Comparison of ENCODE assay signal across 1 cellular context in genomic region chr15:31293655-31294054, GRCh38.
TF ChIP-seq lines count a peak whose summit lies in the region.

No MANE protein-coding gene starts in this region.

TF ChIP-seq in HepG2, 621 proteins besides CTCF, POLR2A, EP300 and RAD21 (continued from another document and continues in another):
- TF ChIP-seq PRDM4 (CRISPR knock-in tag; IDR thresholded peaks at IDR 0.05; ENCODE audit: borderline replicate concordance) = no peak
- TF ChIP-seq TBX2 (CRISPR knock-in tag; IDR thresholded peaks at IDR 0.05; ENCODE audit: borderline replicate concordance) = peak; percentile 72
- no peak for TF ChIP-seq ZNF18 (CRISPR knock-in tag; IDR thresholded peaks at IDR 0.05; ENCODE audit: insufficient replicate concordance)
- no peak for TF ChIP-seq MYPOP (CRISPR knock-in tag; IDR thresholded peaks at IDR 0.05)
- 0 out of 2 replicates have a peak, but pooled peaks have one; percentile 50 for TF ChIP-seq ZNF124 (CRISPR knock-in tag; IDR thresholded peaks at IDR 0.05)
- TF ChIP-seq MTF2 (CRISPR knock-in tag; IDR thresholded peaks at IDR 0.05; ENCODE audit: borderline replicate concordance) = no peak
- TF ChIP-seq SNRNP70 (IDR thresholded peaks at IDR 0.05; ENCODE audit: low read depth, low read length) = no peak
- no peak for TF ChIP-seq SOX13 (IDR thresholded peaks at IDR 0.05)
- peak in 1 of 2 experiments; percentile 94; a peak in 2 of 4 replicates for TF ChIP-seq SOX13 (CRISPR knock-in tag; conservative IDR thresholded peaks at IDR 0.05 in 1 of 2, IDR thresholded peaks at IDR 0.05 in 1 of 2)
- TF ChIP-seq ZNF792 (CRISPR knock-in tag; IDR thresholded peaks at IDR 0.05) = no peak; the same call in 1 of the 2 replicates
- TF ChIP-seq ZNF609 (CRISPR knock-in tag; IDR thresholded peaks at IDR 0.05; ENCODE audit: borderline replicate concordance) = 0 out of 2 replicates have a peak, but pooled peaks have one; percentile 36
- TF ChIP-seq RNF219 (CRISPR knock-in tag; IDR thresholded peaks at IDR 0.05) = no peak
- TF ChIP-seq ZNF547 (CRISPR knock-in tag; IDR thresholded peaks at IDR 0.05) = no peak
- TF ChIP-seq NPAS2 (CRISPR knock-in tag; IDR thresholded peaks at IDR 0.05; ENCODE audit: borderline replicate concordance) = no peak
- TF ChIP-seq ZNF674 (CRISPR knock-in tag; IDR thresholded peaks at IDR 0.05; ENCODE audit: low read depth) = no peak
- TF ChIP-seq CREM (IDR thresholded peaks at IDR 0.05) = peak; percentile 51; the same call in 1 of the 2 replicates
- no peak for TF ChIP-seq CREM (CRISPR knock-in tag; IDR thresholded peaks at IDR 0.05)
- no peak for TF ChIP-seq ZNF576 (CRISPR knock-in tag; IDR thresholded peaks at IDR 0.05)
- no peak for TF ChIP-seq ZNF777 (CRISPR knock-in tag; IDR thresholded peaks at IDR 0.05)
- TF ChIP-seq NR2C2 (CRISPR knock-in tag; IDR thresholded peaks at IDR 0.05; ENCODE audit: borderline replicate concordance) = 0 out of 2 replicates have a peak, but pooled peaks have one; percentile 38
- no peak for TF ChIP-seq EED (CRISPR knock-in tag; IDR thresholded peaks at IDR 0.05)
- no peak for TF ChIP-seq ZNF232 (CRISPR knock-in tag; IDR thresholded peaks at IDR 0.05; ENCODE audit: borderline replicate concordance)
- TF ChIP-seq ZNF530 (CRISPR knock-in tag; IDR thresholded peaks at IDR 0.05; ENCODE audit: low read depth) = no peak
- TF ChIP-seq BRF2 (CRISPR knock-in tag; IDR thresholded peaks at IDR 0.05) = no peak
- TF ChIP-seq ZNF747 (CRISPR knock-in tag; IDR thresholded peaks at IDR 0.05; ENCODE audit: borderline replicate concordance) = no peak
- no peak; the same call in 1 of the 2 replicates for TF ChIP-seq ARID2 (CRISPR knock-in tag; IDR thresholded peaks at IDR 0.05; ENCODE audit: borderline replicate concordance)
- TF ChIP-seq ZNF615 (CRISPR knock-in tag; IDR thresholded peaks at IDR 0.05; ENCODE audit: borderline replicate concordance) = no peak
- TF ChIP-seq ZBTB25 (CRISPR knock-in tag; IDR thresholded peaks at IDR 0.05) = 0 out of 2 replicates have a peak, but pooled peaks have one; percentile 61
- peak; percentile 74 for TF ChIP-seq ZNF614 (CRISPR knock-in tag; IDR thresholded peaks at IDR 0.05; ENCODE audit: borderline replicate concordance)
- no peak for TF ChIP-seq ELF1 (CRISPR knock-in tag; IDR thresholded peaks at IDR 0.05)
- no peak for TF ChIP-seq ZMYM3 (CRISPR knock-in tag; IDR thresholded peaks at IDR 0.05)
- TF ChIP-seq E2F1 (CRISPR knock-in tag; IDR thresholded peaks at IDR 0.05) = no peak
- no peak for TF ChIP-seq ASH2L (IDR thresholded peaks at IDR 0.05; ENCODE audit: insufficient read length, low read depth, low read length)
- TF ChIP-seq HCFC1 (IDR thresholded peaks at IDR 0.05; ENCODE audit: low read depth, low read length) = no peak
- no peak for TF ChIP-seq IKZF4 (CRISPR knock-in tag; IDR thresholded peaks at IDR 0.05; ENCODE audit: borderline replicate concordance, low read depth, not compliant biosample characterization)
- TF ChIP-seq EEA1 (CRISPR knock-in tag; IDR thresholded peaks at IDR 0.05; ENCODE audit: borderline replicate concordance) = no peak
- no peak for TF ChIP-seq AGO1 (IDR thresholded peaks at IDR 0.05; ENCODE audit: low read depth, low read length, poor library complexity, severe bottlenecking)
- TF ChIP-seq RORA (CRISPR knock-in tag; IDR thresholded peaks at IDR 0.05) = no peak
